Comparison of ENCODE assay signal across 8 cellular contexts in the genomic region with DNA sequence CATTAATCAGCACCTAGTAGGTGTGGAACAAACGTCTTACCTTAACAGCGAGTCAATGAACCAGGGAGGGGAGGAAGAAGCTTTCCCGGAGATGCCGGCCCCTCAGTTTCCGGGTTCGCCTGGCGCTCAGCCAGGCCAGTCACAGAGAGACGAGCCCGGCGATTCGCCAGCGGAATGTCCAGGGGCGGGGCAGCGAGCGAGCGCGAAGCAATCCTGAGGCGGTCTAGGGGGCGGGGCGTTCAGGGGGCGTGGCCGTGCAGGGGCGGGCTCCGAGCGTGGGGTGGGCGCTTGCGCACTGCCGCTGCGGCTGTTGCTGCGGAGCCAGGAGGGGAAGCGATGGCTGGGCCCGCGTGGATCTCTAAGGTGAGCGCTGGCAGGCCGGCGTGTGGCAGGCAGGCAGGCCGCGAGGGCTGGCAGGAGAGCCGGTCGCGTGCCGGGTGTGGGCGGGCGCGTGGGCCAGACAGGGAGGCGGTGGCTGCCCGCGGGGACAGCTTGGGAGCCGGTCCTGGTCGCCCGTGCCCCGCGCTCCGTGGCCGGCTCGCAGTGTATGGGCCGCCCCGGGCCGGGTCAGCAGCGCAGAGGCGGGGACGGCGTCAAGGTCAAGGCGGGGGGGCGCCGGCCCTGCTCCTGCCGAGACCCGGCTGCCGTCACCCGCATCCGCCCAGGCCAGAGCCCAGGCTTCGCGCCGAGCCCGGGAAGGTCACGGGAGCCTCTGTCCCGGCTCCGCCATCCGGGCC. TPM values are rescaled to one million over a fixed set of nuclear protein-coding genes. Genes with fewer than 3 reads are reported as not detected.
DNase-seq lines count a peak whose midpoint lies in the region; TF ChIP-seq lines count a peak whose summit lies in the region.

TSS of gene IDH3A (plus strand) at position 295 of the 737 bp plus-strand sequence. CDS start at position 337, 42 bp downstream.

- DNase-seq in COLO668 (lab: John Stamatoyannopoulos, UW; ENCODE audit: unreplicated experiment) (peak; percentile 98), GM20000 (ENCODE audit: low spot score) (peak; percentile 99), HT-29 (ENCODE audit: low spot score) (peak; percentile 100), lung microvascular endothelial cell (ENCODE audit: low read depth in 2 of 2) (peak; percentile 96 to 98)
- peak; percentile 99 for DNase-seq in NK-92 treated with Interleukin-12 subunit alpha and Interleukin-12 subunit beta, amount 100 ng/mL, for 24 hours (lab: John Stamatoyannopoulos, UW)
- DNase-seq in activated CD8-positive, alpha-beta memory T cell treated with anti-CD3 and anti-CD28 coated beads for 24 hours, result peak; percentile 100
- DNase-seq in effector CD4-positive, alpha-beta T cell, result peak; percentile 100
- DNase-seq in stimulated activated CD4-positive, alpha-beta T cell treated with anti-CD3 and anti-CD28 coated beads, TNF-alpha, amount 100 ng/mL, for 4 hours (ENCODE audit: low read depth in 3 of 3), result peak; percentile 99 to 100 (median 100)

- TF ChIP-seq CTCF in GM20000 (IDR thresholded peaks at IDR 0.05; ENCODE audit: extremely low read depth, missing control alignments), result no peak

RNA-seq across cellular contexts. Expression of gene IDH3A, which starts in this region (rescaled TPM):
- total RNA-seq in HT-29 (2014; rRNA removed; shearing (Covaris generic)), result 34.4 and 35.8 TPM in 2 replicates
- 12.9 and 20.8 TPM in 2 replicates for total RNA-seq in lung microvascular endothelial cell

Comparison
In these comparisons a context has a peak if more than half of its experiments do, and no peak if none do; other contexts are left out.
1. Peak in every context shown above with its lines: DNase-seq.